In genomic region chr10:102597131-102597891, GRCh38 we compare ENCODE assay signal across 1 cellular context.
TF ChIP-seq lines count a peak whose summit lies in the region.

No MANE protein-coding gene starts in this region.

TF ChIP-seq in IMR-90, 13 proteins besides CTCF, POLR2A, EP300 and RAD21 (continued from another document):
- TF ChIP-seq, protein P1, sequence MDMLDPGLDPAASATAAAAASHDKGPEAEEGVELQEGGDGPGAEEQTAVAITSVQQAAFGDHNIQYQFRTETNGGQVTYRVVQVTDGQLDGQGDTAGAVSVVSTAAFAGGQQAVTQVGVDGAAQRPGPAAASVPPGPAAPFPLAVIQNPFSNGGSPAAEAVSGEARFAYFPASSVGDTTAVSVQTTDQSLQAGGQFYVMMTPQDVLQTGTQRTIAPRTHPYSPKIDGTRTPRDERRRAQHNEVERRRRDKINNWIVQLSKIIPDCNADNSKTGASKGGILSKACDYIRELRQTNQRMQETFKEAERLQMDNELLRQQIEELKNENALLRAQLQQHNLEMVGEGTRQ (IDR thresholded peaks at IDR 0.05; ENCODE audit: low read depth, low read length) = no peak
- TF ChIP-seq CEBPB (IDR thresholded peaks at IDR 0.05; ENCODE audit: low read depth, low read length) = no peak
- no peak for TF ChIP-seq SMC3 (IDR thresholded peaks at IDR 0.05; ENCODE audit: low read depth, low read length)
- TF ChIP-seq BHLHE40 (IDR thresholded peaks at IDR 0.05; ENCODE audit: low read depth, low read length) = no peak
- no peak for TF ChIP-seq ELK1 (IDR thresholded peaks at IDR 0.05; ENCODE audit: borderline replicate concordance, low read depth, low read length)
- TF ChIP-seq MAZ (IDR thresholded peaks at IDR 0.05; ENCODE audit: borderline replicate concordance, low read depth, low read length) = no peak
- TF ChIP-seq NFE2L2 (IDR thresholded peaks at IDR 0.05; ENCODE audit: low read depth, low read length) = no peak
- TF ChIP-seq CHD1 (IDR thresholded peaks at IDR 0.05; ENCODE audit: low read depth, low read length) = no peak
- TF ChIP-seq RFX5 (IDR thresholded peaks at IDR 0.05; ENCODE audit: low read depth, low read length) = no peak
- no peak for TF ChIP-seq MAFK (IDR thresholded peaks at IDR 0.05; ENCODE audit: low read depth, low read length)
- no peak for TF ChIP-seq FOS (IDR thresholded peaks at IDR 0.05; ENCODE audit: low read depth, low read length)
- TF ChIP-seq MXI1 (IDR thresholded peaks at IDR 0.05; ENCODE audit: borderline replicate concordance, low read depth, low read length) = no peak
